In the genomic region with DNA sequence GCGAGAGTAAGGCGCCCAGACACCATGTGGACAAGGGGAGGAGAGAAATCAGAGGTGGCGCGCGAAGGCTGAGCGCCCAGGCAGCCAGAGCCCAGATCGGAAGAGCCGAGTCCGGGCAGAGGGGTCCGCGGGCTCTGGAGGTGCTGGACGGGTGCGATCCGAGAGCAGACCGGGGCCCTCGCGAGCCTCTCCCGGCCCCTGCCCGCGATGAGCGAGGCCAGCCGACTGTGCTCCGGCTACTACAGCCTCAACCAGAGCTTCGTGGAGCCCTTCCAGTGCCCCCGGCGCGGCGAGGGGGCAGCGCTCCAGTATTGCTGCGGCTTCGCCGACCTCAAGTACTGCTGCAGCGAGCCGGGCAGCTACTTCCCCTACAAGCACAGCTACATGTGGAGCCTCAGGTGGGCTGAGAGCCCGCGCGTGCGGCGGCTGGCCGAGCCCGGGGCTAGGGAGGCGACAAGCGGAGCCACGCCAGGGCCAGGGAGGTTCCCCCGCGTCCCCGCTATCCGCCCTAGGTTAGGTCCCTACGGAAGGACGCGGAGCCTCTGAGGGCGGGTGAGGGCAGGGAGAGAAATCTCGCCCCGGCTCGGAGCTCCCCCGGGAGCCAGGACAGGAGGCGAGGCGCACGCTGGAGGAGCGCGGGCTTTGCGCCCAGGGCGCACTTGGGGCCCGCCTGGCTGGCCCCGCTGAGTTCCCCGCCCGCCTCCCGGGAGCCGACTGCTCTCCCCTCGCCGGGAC, we compare ENCODE assay signal across 8 cellular contexts. TPM values are rescaled to one million over a fixed set of nuclear protein-coding genes. Genes with fewer than 3 reads are reported as not detected.
DNase-seq lines count a peak whose midpoint lies in the region; ATAC-seq, FAIRE-seq and TF ChIP-seq lines count a peak whose summit lies in the region.

A gene (plus strand): TSS at position 87 of the 735 bp plus-strand sequence. CDS start 121 bp downstream, at position 208.

- no peak for FAIRE-seq in H54 (lab: Jason Lieb, UNC)

- H3K36me3 ChIP-seq in right atrium auricular region (no peaks in the 10 kb centered on the region), RWPE2 (ENCODE audit: low read depth) (no peaks in the 10 kb centered on the region), ovary (no peaks in the 10 kb centered on the region)

- H3K27ac ChIP-seq in right atrium auricular region (no peak within 1 kb of the TSS), RWPE2 (ENCODE audit: poor library complexity, severe bottlenecking) (no peak within 1 kb of the TSS), ovary (no peak within 1 kb of the TSS)

- TF ChIP-seq CTCF in right atrium auricular region (IDR thresholded peaks at IDR 0.05) (no peak), RWPE2 (IDR thresholded peaks at IDR 0.05; ENCODE audit: poor library complexity, severe bottlenecking) (no peak), ovary (IDR thresholded peaks at IDR 0.05) (no peak)

- H3K27me3 ChIP-seq in right atrium auricular region (peaks cover 0 to 10% of the 10 kb centered on the region in 2 donors), RWPE2 (ENCODE audit: insufficient read depth, poor library complexity, severe bottlenecking) (peaks cover 26% of the 10 kb centered on the region), ovary (no peaks in the 10 kb centered on the region)

- 0 to 1% (median 0%) methylated on average over 58 to 71 of the region's 71 CpGs for WGBS in ovary, 3 donors

- H3K9me3 ChIP-seq in right atrium auricular region (no peaks in the 10 kb centered on the region), RWPE2 (ENCODE audit: severe bottlenecking) (no peaks in the 10 kb centered on the region), ovary (peaks cover 0 to 5% of the 10 kb centered on the region in 2 donors)

- DNase-seq in left cardiac atrium: no peak
- no peak for DNase-seq in right atrium auricular region (ENCODE audit: low spot score)
- peak; percentile 64 for DNase-seq in RWPE2 (ENCODE audit: low spot score)
- peak in 3 of 5 donors; percentile 22 to 45 (median 33) for DNase-seq in ovary
- no peak for DNase-seq in NCI-H226
- no peak for DNase-seq in H54 (ENCODE audit: insufficient read length, low spot score)

- no peak for TF ChIP-seq EP300 in ovary (IDR thresholded peaks at IDR 0.05)

- TF ChIP-seq POLR2A in ovary (IDR thresholded peaks at IDR 0.05) (no peak), H54 (IDR thresholded peaks at IDR 0.05; ENCODE audit: low read depth, low read length) (no peak)

- intact Hi-C loops in left cardiac atrium (cut with DNase I): no loop called here
- intact Hi-C loops in ovary (cut with DNase I): no loop called here

- H3K4me3 ChIP-seq in right atrium auricular region (peak within 1 kb of the TSS in 1 of 2 donors; percentile 33), RWPE2 (ENCODE audit: severe bottlenecking) (peak within 1 kb of the TSS; percentile 31), ovary (peak within 1 kb of the TSS; percentile 6)

- ATAC-seq in left cardiac atrium (peak; percentile 5 to 15), RWPE2 (ENCODE audit: low read depth) (peak; percentile 76), esophagus mucosa (peak; percentile 17), GM19452 (IDR thresholded peaks at IDR 0.05; ENCODE audit: unreplicated experiment) (no peak)

- H3K4me1 ChIP-seq in right atrium auricular region (peaks cover 0 to 12% of the 10 kb centered on the region in 2 donors), RWPE2 (ENCODE audit: insufficient read depth, poor library complexity, severe bottlenecking) (no peaks in the 10 kb centered on the region), ovary (ENCODE audit: insufficient read depth) (no peaks in the 10 kb centered on the region)

RNA-seq across cellular contexts. Expression of the gene that starts here (rescaled TPM):
- not detected for total RNA-seq in left cardiac atrium
- not detected for total RNA-seq in right atrium auricular region
- total RNA-seq in esophagus mucosa: not detected
- total RNA-seq in ovary: not detected
- 1 to 10 TPM in 1 of 2 donors, not detected in 1; 1.5 TPM for polyA plus RNA-seq in ovary

Comparison
In these comparisons a context has a peak if more than half of its experiments do, and no peak if none do; other contexts are left out.
1. Peak in ATAC-seq in left cardiac atrium; RNA of the gene not detected or under 1 TPM.
2. Peak in ATAC-seq in esophagus mucosa; RNA of the gene not detected or under 1 TPM.
3. DNase-seq: peak in RWPE2 (single experiment) and ovary (3 of 5); none in left cardiac atrium (single experiment), right atrium auricular region (single experiment), NCI-H226 (single experiment) and H54 (single experiment).